30 cellular contexts compared by ENCODE assay signal in the genomic region with DNA sequence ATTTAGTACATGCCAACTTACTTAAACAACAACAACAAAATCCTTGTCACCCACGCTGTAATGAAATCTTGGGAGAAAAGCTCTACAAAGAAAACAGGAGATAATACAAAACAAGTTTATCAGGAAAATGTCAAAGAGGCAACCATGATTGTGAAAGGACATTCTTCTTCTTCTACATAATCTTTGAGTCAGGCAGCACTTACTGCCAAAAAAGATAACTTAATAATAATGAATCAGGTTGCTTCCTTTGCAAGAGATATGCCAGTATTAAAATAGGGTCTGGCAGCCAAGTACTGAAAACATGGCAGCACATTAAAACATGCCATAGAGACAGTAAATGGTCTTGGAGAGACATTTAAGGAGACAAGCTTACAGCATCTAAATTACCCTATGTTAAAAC.
DNase-seq lines count a peak whose midpoint lies in the region; ATAC-seq and TF ChIP-seq lines count a peak whose summit lies in the region.
"Had no signal": no experiment of that assay in that cellular context is flagged by ENCODE, and none has a peak within 500 bp of the region (broad histone marks: within the 10 kb centered on the region; RNA-seq: fewer than 3 reads in every experiment).

No MANE protein-coding gene starts in this region.

- H3K36me3 ChIP-seq in MG63, result no peaks in the 10 kb centered on the region
- no peaks in the 10 kb centered on the region for H3K36me3 ChIP-seq in adipocyte (ENCODE audit: control insufficient read depth, insufficient read depth, low read length, severe bottlenecking)
- H3K36me3 ChIP-seq in thyroid gland, result no peaks in the 10 kb centered on the region
- H3K36me3 ChIP-seq: adrenal gland, BLaER1, gastrocnemius medialis, HAP-1, upper lobe of right lung had no signal

- no peak overlapping the region for H3K4me3 ChIP-seq in MG63
- H3K4me3 ChIP-seq in adipocyte (ENCODE audit: low read length), result peak overlapping the region; percentile 2
- no peak overlapping the region for H3K4me3 ChIP-seq in fibroblast of mammary gland (ENCODE audit: control insufficient read depth, low read depth, low read length)
- no peak overlapping the region for H3K4me3 ChIP-seq in thyroid gland (replicated peaks in 1 of 3)
- H3K4me3 ChIP-seq: adrenal gland, BLaER1, gastrocnemius medialis, GM12878, HAP-1, hepatocyte, lung, mucosa of descending colon, upper lobe of right lung had no signal

- H3K4me1 ChIP-seq in adipocyte (ENCODE audit: control insufficient read depth, insufficient read depth, low read length), result peaks cover 15% of the 10 kb centered on the region
- no peaks in the 10 kb centered on the region for H3K4me1 ChIP-seq in thyroid gland
- H3K4me1 ChIP-seq: BLaER1, gastrocnemius medialis, HAP-1, upper lobe of right lung had no signal

- ATAC-seq in omental fat pad (ENCODE audit: low FRiP score) (peak; percentile 57), GM21528 (IDR thresholded peaks at IDR 0.05; ENCODE audit: low FRiP score, unreplicated experiment) (no peak)
- ATAC-seq: activated CD8-positive, alpha-beta T cell treated with anti-CD3 and anti-CD28 coated beads for 36 hours; gastrocnemius medialis; GM12878; HepG2; mucosa of descending colon; natural killer cell; stimulated activated naive B cell treated with anti-CD40 and anti-IgM and Interleukin-4, amounts not matched to agents 10 μg/mL and 1 μg/mL and 100 μg/mL, for 72 hours; upper lobe of right lung had no signal

- H3K9ac ChIP-seq in adipocyte (ENCODE audit: low read length), result no peak overlapping the region
- H3K9ac ChIP-seq: BLaER1 had no signal

- DNase-seq in MG63, result peak; percentile 40
- peak; percentile 46 for DNase-seq in adipocyte (ENCODE audit: low read depth)
- DNase-seq in fibroblast of mammary gland (ENCODE audit: low read depth), result peak; percentile 15
- DNase-seq in omental fat pad (ENCODE audit: low spot score), result no peak
- no peak for DNase-seq in AG20443 (ENCODE audit: low spot score)
- DNase-seq in cerebellar cortex (ENCODE audit: low spot score), result no peak
- DNase-seq in thyroid gland, result no peak
- DNase-seq: activated CD4-positive, alpha-beta T cell treated with anti-CD3 and anti-CD28 coated beads for 1 hour; activated CD8-positive, alpha-beta memory T cell treated with anti-CD3 and anti-CD28 coated beads, Interleukin-2, amount 50 U/mL, for 48 hours; activated CD8-positive, alpha-beta T cell treated with anti-CD3 and anti-CD28 coated beads for 36 hours; activated naive CD4-positive, alpha-beta T cell treated with Interleukin-2 at 50 U/mL for 16 hours; adrenal gland; DMS153; gastrocnemius medialis; Kasumi-1; left cardiac atrium; mucosa of descending colon; natural killer cell; NCI-H1694; NCI-H510A; OCI-M1; stimulated activated naive B cell treated with anti-CD40 and anti-IgM and Interleukin-4, amounts not matched to agents 10 μg/mL and 1 μg/mL and 100 μg/mL, for 72 hours; upper lobe of right lung had no signal

- TF ChIP-seq POLR2A in thyroid gland (IDR thresholded peaks at IDR 0.05), result no peak

- peaks cover 5% of the 10 kb centered on the region; the same call in 1 of the 2 replicates for H3K9me3 ChIP-seq in MG63
- no peaks in the 10 kb centered on the region for H3K9me3 ChIP-seq in adipocyte (ENCODE audit: control insufficient read depth, low read length)
- no peaks in the 10 kb centered on the region for H3K9me3 ChIP-seq in thyroid gland
- H3K9me3 ChIP-seq: adrenal gland, BLaER1, gastrocnemius medialis, HAP-1, mucosa of descending colon, upper lobe of right lung had no signal

- H3K27ac ChIP-seq in thyroid gland, result no peak overlapping the region
- H3K27ac ChIP-seq: adrenal gland, BLaER1, gastrocnemius medialis, hepatocyte, upper lobe of right lung had no signal

- intact Hi-C loops in thyroid gland (cut with DNase I), result no loop called here

- WGBS in thyroid gland, 2 donors, result 66 to 71% methylated on average over 1 of the region's 1 CpG

- no peak for TF ChIP-seq CTCF in fibroblast of mammary gland (conservative IDR thresholded peaks at IDR 0.05; ENCODE audit: control insufficient read depth, insufficient read depth, low read depth, low read length)
- no peak for TF ChIP-seq CTCF in omental fat pad (IDR thresholded peaks at IDR 0.05)
- no peak for TF ChIP-seq CTCF in thyroid gland (IDR thresholded peaks at IDR 0.05)

- H3K27me3 ChIP-seq in MG63 (no peaks in the 10 kb centered on the region), adipocyte (replicated peaks; ENCODE audit: control insufficient read depth, insufficient read depth, low read length) (no peaks in the 10 kb centered on the region), thyroid gland (no peaks in the 10 kb centered on the region)
- H3K27me3 ChIP-seq: adrenal gland, BLaER1, gastrocnemius medialis, hepatocyte, upper lobe of right lung had no signal

Comparison
In these comparisons a context has a peak if more than half of its experiments do, and no peak if none do; other contexts are left out.
1. DNase-seq: peak in MG63 (single experiment), adipocyte (single experiment) and fibroblast of mammary gland (single experiment); none in omental fat pad (single experiment), AG20443 (single experiment), cerebellar cortex (single experiment) and thyroid gland (0 of 2).